Comparison of ENCODE assay signal across 8 cellular contexts in genomic region chr15:65101418-65101890, GRCh38. TPM values are rescaled to one million over a fixed set of nuclear protein-coding genes. Genes with fewer than 3 reads are reported as not detected.
DNase-seq lines count a peak whose midpoint lies in the region; ATAC-seq, FAIRE-seq and TF ChIP-seq lines count a peak whose summit lies in the region.

No MANE protein-coding gene starts in this region.

- H3K9me1 ChIP-seq in keratinocyte (ENCODE audit: control insufficient read depth, extremely low read depth, insufficient read depth, low read length), result no peaks in the 10 kb centered on the region

- ATAC-seq in GM19035 (IDR thresholded peaks at IDR 0.05; ENCODE audit: unreplicated experiment), result no peak

- dilution Hi-C loops in keratinocyte (cut with MboI; ENCODE audit: extremely low pct_ligation_motif_present, low sequenced_read_pairs), result no loop called here

- no peak overlapping the region for H3K9ac ChIP-seq in keratinocyte (ENCODE audit: control insufficient read depth, extremely low read depth, insufficient read depth, low read length)

- H3K36me3 Mint-ChIP-seq in T-helper 1 cell treated with Interleukin-12 subunit alpha and Interleukin-12 subunit beta and Interleukin-4 antibody, amounts not matched to agents 30 μg/mL and 1 μg/mL, for 36 hours (ENCODE audit: low read depth), result peaks cover 23% of the 10 kb centered on the region

- no peaks in the 10 kb centered on the region for H3K4me1 ChIP-seq in keratinocyte (ENCODE audit: control insufficient read depth, extremely low read depth, insufficient read depth, low read length)

- peak overlapping the region; percentile 41 for H3K27ac Mint-ChIP-seq in T-helper 1 cell treated with Interleukin-12 subunit alpha and Interleukin-12 subunit beta and Interleukin-4 antibody, amounts not matched to agents 30 μg/mL and 1 μg/mL, for 36 hours

- peaks cover 6% of the 10 kb centered on the region for H3K4me1 Mint-ChIP-seq in T-helper 1 cell treated with Interleukin-12 subunit alpha and Interleukin-12 subunit beta and Interleukin-4 antibody, amounts not matched to agents 30 μg/mL and 1 μg/mL, for 36 hours (ENCODE audit: low read depth)

- H3K4me3 Mint-ChIP-seq in T-helper 1 cell treated with Interleukin-12 subunit alpha and Interleukin-12 subunit beta and Interleukin-4 antibody, amounts not matched to agents 30 μg/mL and 1 μg/mL, for 36 hours, result no peak overlapping the region

- peak; percentile 78 to 91 (median 89) for TF ChIP-seq CTCF in keratinocyte (optimal IDR thresholded peaks at IDR 0.05 in 1 of 3, IDR thresholded peaks at IDR 0.05 in 1 of 3, conservative IDR thresholded peaks at IDR 0.05 in 1 of 3; ENCODE audit: extremely low read depth in 1 of 3, insufficient read depth in 2 of 3, low read length in 3 of 3)

- H3K4me3 ChIP-seq in keratinocyte (ENCODE audit: control insufficient read depth in 2 of 3, extremely low read depth in 1 of 3, insufficient read depth in 2 of 3, low read depth in 1 of 3, low read length in 3 of 3), result no peak overlapping the region

- no peak overlapping the region for H3K27ac ChIP-seq in keratinocyte (ENCODE audit: control insufficient read depth, insufficient read depth, low read length)

- H4K20me1 ChIP-seq in keratinocyte (ENCODE audit: control insufficient read depth, extremely low read depth, insufficient read depth, low read length), result no peaks in the 10 kb centered on the region

- no peak overlapping the region for H2AFZ ChIP-seq in keratinocyte (ENCODE audit: control insufficient read depth, low read length)

- H3K79me2 ChIP-seq in keratinocyte (ENCODE audit: control insufficient read depth, insufficient read depth, low read length), result no peaks in the 10 kb centered on the region

- no peaks in the 10 kb centered on the region for H3K9me3 ChIP-seq in keratinocyte (ENCODE audit: control insufficient read depth, low read depth, low read length)

- DNase-seq in C1 segment of cervical spinal cord (lab: John Stamatoyannopoulos, UW), result peak in 10 of 14 donors; percentile 11 to 55 (median 30)
- DNase-seq in HCEC 1CT, result peak; percentile 22
- peak; percentile 55 for DNase-seq in cerebellum (ENCODE audit: low spot score)
- DNase-seq in keratinocyte (ENCODE audit: low read depth, low spot score), result no peak
- DNase-seq in stimulated activated CD4-positive, alpha-beta T cell treated with anti-CD3 and anti-CD28 coated beads, Interleukin-2, amount 100 ng/mL, for 48 hours, result peak; percentile 64 to 66
- DNase-seq in NCI-H187 (lab: John Stamatoyannopoulos, UW), result no peak

- H3K27me3 Mint-ChIP-seq in T-helper 1 cell treated with Interleukin-12 subunit alpha and Interleukin-12 subunit beta and Interleukin-4 antibody, amounts not matched to agents 30 μg/mL and 1 μg/mL, for 36 hours (ENCODE audit: low read depth), result no peaks in the 10 kb centered on the region

- H3K27me3 ChIP-seq in keratinocyte (ENCODE audit: control insufficient read depth, extremely low read depth, insufficient read depth, low read length), result no peaks in the 10 kb centered on the region

- H3K9me3 Mint-ChIP-seq in T-helper 1 cell treated with Interleukin-12 subunit alpha and Interleukin-12 subunit beta and Interleukin-4 antibody, amounts not matched to agents 30 μg/mL and 1 μg/mL, for 36 hours, result no peaks in the 10 kb centered on the region

- H3K4me2 ChIP-seq in keratinocyte (ENCODE audit: control insufficient read depth, extremely low read depth, insufficient read depth, low read depth, low read length), result no peak overlapping the region

- peaks cover 15 to 25% of the 10 kb centered on the region in 2 experiments for H3K36me3 ChIP-seq in keratinocyte (ENCODE audit: control insufficient read depth in 2 of 2, extremely low read depth in 1 of 2, insufficient read depth in 2 of 2, low read length in 2 of 2)

- FAIRE-seq in keratinocyte (lab: Jason Lieb, UNC), result peak; percentile 78

RNA-seq across cellular contexts. Expression of gene UBAP1L, which starts 13.5 kb away (rescaled TPM):
- total RNA-seq in cerebellum, result 10.3 TPM
- 0.27 to 0.85 TPM (median 0.55 TPM) in 3 replicates for polyA plus RNA-seq in keratinocyte
- polyA plus RNA-seq in keratinocyte (2011; ENCODE audit: low read depth), result 1.5 TPM
- polyA plus RNA-seq in keratinocyte (2011; cell fraction: cytosol; rRNA removed), result 0.02 and 0.04 TPM in 2 replicates
- 3.3 and 5.0 TPM in 2 replicates for polyA plus RNA-seq in keratinocyte (2011; cell fraction: nucleus; rRNA removed)
- polyA plus RNA-seq in keratinocyte (2012; ENCODE audit: low replicate concordance), result 0.25 and 1.4 TPM in 2 replicates
- 0.75 to 1.7 TPM (median 1.5 TPM) in 3 replicates for polyA minus RNA-seq in keratinocyte
- polyA minus RNA-seq in keratinocyte (2011; cell fraction: cytosol; rRNA and poly(A)+ RNA removed), result not detected
- polyA minus RNA-seq in keratinocyte (2011; cell fraction: nucleus; rRNA and poly(A)+ RNA removed), result 1.5 and 2.6 TPM in 2 replicates

RNA-seq across cellular contexts. Expression of gene KBTBD13, which starts 24.9 kb away (rescaled TPM):
- total RNA-seq in cerebellum, result not detected
- polyA plus RNA-seq in keratinocyte, result not detected in 3 replicates
- polyA plus RNA-seq in keratinocyte (2011; ENCODE audit: low read depth), result not detected
- polyA plus RNA-seq in keratinocyte (2011; cell fraction: cytosol; rRNA removed), result not detected in 2 replicates
- not detected in 2 replicates for polyA plus RNA-seq in keratinocyte (2011; cell fraction: nucleus; rRNA removed)
- not detected in 2 replicates for polyA plus RNA-seq in keratinocyte (2012; ENCODE audit: low replicate concordance)
- polyA minus RNA-seq in keratinocyte, result not detected in 3 replicates
- polyA minus RNA-seq in keratinocyte (2011; cell fraction: cytosol; rRNA and poly(A)+ RNA removed), result not detected
- not detected in 2 replicates for polyA minus RNA-seq in keratinocyte (2011; cell fraction: nucleus; rRNA and poly(A)+ RNA removed)

RNA-seq across cellular contexts. Expression of gene PDCD7, which starts 32.2 kb away (rescaled TPM):
- total RNA-seq in cerebellum, result 23.5 TPM
- polyA plus RNA-seq in keratinocyte, result 12.2 to 17.2 TPM (median 15.8 TPM) in 3 replicates
- polyA plus RNA-seq in keratinocyte (2011; ENCODE audit: low read depth), result 18.2 TPM
- polyA plus RNA-seq in keratinocyte (2011; cell fraction: cytosol; rRNA removed), result 10.5 and 13.1 TPM in 2 replicates
- polyA plus RNA-seq in keratinocyte (2011; cell fraction: nucleus; rRNA removed), result 19.9 and 20.2 TPM in 2 replicates
- polyA plus RNA-seq in keratinocyte (2012; ENCODE audit: low replicate concordance), result 11.2 and 11.6 TPM in 2 replicates
- 8.0 to 48.0 TPM (median 9.3 TPM) in 3 replicates for polyA minus RNA-seq in keratinocyte
- 12.5 TPM for polyA minus RNA-seq in keratinocyte (2011; cell fraction: cytosol; rRNA and poly(A)+ RNA removed)
- polyA minus RNA-seq in keratinocyte (2011; cell fraction: nucleus; rRNA and poly(A)+ RNA removed), result 7.5 and 11.0 TPM in 2 replicates

RNA-seq across cellular contexts. Expression of gene RASL12, which starts 33.7 kb away (rescaled TPM):
- 5.5 TPM for total RNA-seq in cerebellum
- not detected in 3 replicates for polyA plus RNA-seq in keratinocyte
- polyA plus RNA-seq in keratinocyte (2011; ENCODE audit: low read depth), result not detected
- polyA plus RNA-seq in keratinocyte (2011; cell fraction: cytosol; rRNA removed), result not detected in 2 replicates
- polyA plus RNA-seq in keratinocyte (2011; cell fraction: nucleus; rRNA removed), result not detected in 2 replicates
- polyA plus RNA-seq in keratinocyte (2012; ENCODE audit: low replicate concordance), result not detected in 2 replicates
- 0.10 TPM in 1 of 3 replicates, not detected in the others for polyA minus RNA-seq in keratinocyte
- polyA minus RNA-seq in keratinocyte (2011; cell fraction: cytosol; rRNA and poly(A)+ RNA removed), result not detected
- not detected in 2 replicates for polyA minus RNA-seq in keratinocyte (2011; cell fraction: nucleus; rRNA and poly(A)+ RNA removed)

RNA-seq across cellular contexts. Expression of gene SLC51B, which starts 56.3 kb away (rescaled TPM):
- not detected for total RNA-seq in cerebellum
- polyA plus RNA-seq in keratinocyte, result not detected in 3 replicates
- polyA plus RNA-seq in keratinocyte (2011; ENCODE audit: low read depth), result not detected
- not detected in 2 replicates for polyA plus RNA-seq in keratinocyte (2011; cell fraction: cytosol; rRNA removed)
- not detected in 2 replicates for polyA plus RNA-seq in keratinocyte (2011; cell fraction: nucleus; rRNA removed)
- polyA plus RNA-seq in keratinocyte (2012; ENCODE audit: low replicate concordance), result not detected in 2 replicates
- not detected in 3 replicates for polyA minus RNA-seq in keratinocyte
- not detected for polyA minus RNA-seq in keratinocyte (2011; cell fraction: cytosol; rRNA and poly(A)+ RNA removed)
- not detected in 2 replicates for polyA minus RNA-seq in keratinocyte (2011; cell fraction: nucleus; rRNA and poly(A)+ RNA removed)

Comparison
In these comparisons a context has a peak if more than half of its experiments do, and no peak if none do; other contexts are left out.
1. DNase-seq: peak in C1 segment of cervical spinal cord (10 of 14), HCEC 1CT (single experiment), cerebellum (single experiment) and stimulated activated CD4-positive, alpha-beta T cell treated with anti-CD3 and anti-CD28 coated beads, Interleukin-2, amount 100 ng/mL, for 48 hours (2 of 2); none in keratinocyte (single experiment) and NCI-H187 (0 of 2).